Comparison of ENCODE assay signal across 20 cellular contexts in the genomic region with DNA sequence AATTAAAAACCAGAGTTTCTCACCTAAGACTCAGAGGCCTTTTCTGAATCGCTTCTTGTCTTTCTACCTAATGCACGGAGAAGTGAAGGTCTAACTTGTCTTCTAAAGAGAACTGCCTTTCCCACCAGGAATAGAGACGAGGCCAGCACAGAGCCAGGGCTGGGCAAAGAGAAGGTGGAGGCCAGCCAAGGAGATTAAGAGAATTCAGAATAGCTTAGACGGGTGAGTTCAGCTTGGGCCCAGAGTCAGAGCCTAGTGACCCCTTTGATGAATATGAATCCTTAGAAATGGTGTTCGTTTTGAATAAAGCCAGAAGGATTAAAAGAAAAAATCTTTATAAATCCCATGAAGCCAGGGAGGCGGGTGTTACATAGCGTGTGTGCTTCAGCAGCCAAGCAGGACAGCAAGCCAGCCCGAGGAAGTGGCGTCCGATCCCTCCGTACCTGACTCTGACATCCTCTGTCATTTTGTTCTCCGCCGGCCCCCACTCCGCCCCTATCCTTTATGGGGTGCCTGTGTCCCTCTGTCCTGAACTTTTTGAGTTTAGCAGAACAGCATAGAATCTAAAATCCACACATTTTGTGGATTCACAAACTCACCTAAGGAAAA. TPM values are rescaled to one million over a fixed set of nuclear protein-coding genes. Genes with fewer than 3 reads are reported as not detected.
DNase-seq lines count a peak whose midpoint lies in the region; ATAC-seq and TF ChIP-seq lines count a peak whose summit lies in the region.
"Had no signal": no experiment of that assay in that cellular context is flagged by ENCODE, and none has a peak within 500 bp of the region (broad histone marks: within the 10 kb centered on the region; RNA-seq: fewer than 3 reads in every experiment).

No MANE protein-coding gene starts in this region.

- H3K4me3 ChIP-seq in retinal pigment epithelial cell (ENCODE audit: low read length) = no peak overlapping the region
- H3K4me3 ChIP-seq: BLaER1, GM12878, GM23338 had no signal

- intact Hi-C loops in Right ventricle myocardium superior (cut with DNase I) (no loop called here), cardiac septum (cut with DNase I) (no loop called here), left ventricle myocardium superior (cut with micrococcal nuclease) (no loop called here)

- ATAC-seq in Right ventricle myocardium superior (ENCODE audit: poor library complexity) (peak; percentile 55), left ventricle myocardium superior (peak; percentile 62), GM18867 (IDR thresholded peaks at IDR 0.05; ENCODE audit: unreplicated experiment) (no peak)
- ATAC-seq: CD8-positive, alpha-beta T cell; GM12878; GM23338; HCT116 had no signal

- TF ChIP-seq CTCF in retinal pigment epithelial cell (conservative IDR thresholded peaks at IDR 0.05; ENCODE audit: low read depth, low read length) = no peak

- DNase-seq in Right ventricle myocardium superior (no peak), cardiac septum (ENCODE audit: low spot score) (no peak), left ventricle myocardium superior (peak; percentile 38), mesenteric fat pad (ENCODE audit: low spot score) (peak; percentile 43), retinal pigment epithelial cell (ENCODE audit: low read depth) (peak; percentile 51)
- no peak for DNase-seq in activated CD4-positive, CD25-positive, alpha-beta regulatory T cell treated with anti-CD3 and anti-CD28 coated beads, Interleukin-2, amount 50 U/mL, for 72 hours
- DNase-seq: Caco-2; CD4-positive, CD25-positive, alpha-beta regulatory T cell; CD8-positive, alpha-beta T cell; DMS79; EL; GDM1; H9 had no signal

RNA-seq across cellular contexts. Expression of a gene that starts 7.4 kb away (rescaled TPM):
- total RNA-seq in Right ventricle myocardium superior (not detected), cardiac septum (not detected), left ventricle myocardium superior (not detected), mesenteric fat pad (not detected)
- total RNA-seq: B cell; Caco-2; CD4-positive, CD25-positive, alpha-beta regulatory T cell; CD8-positive, alpha-beta T cell; GM12878; GM23338; H4; H9 had no signal

RNA-seq across cellular contexts. Expression of a gene that starts 11.3 kb away (rescaled TPM):
- total RNA-seq in Right ventricle myocardium superior = 0.11 TPM
- total RNA-seq in cardiac septum = 0.05 TPM
- total RNA-seq in left ventricle myocardium superior = 0.35 TPM
- total RNA-seq in mesenteric fat pad = 6.7 TPM
- total RNA-seq: B cell; Caco-2; CD4-positive, CD25-positive, alpha-beta regulatory T cell; CD8-positive, alpha-beta T cell; GM12878; GM23338; H9 had no signal

RNA-seq across cellular contexts. Expression of a gene that starts 23.0 kb away (rescaled TPM):
- total RNA-seq in Right ventricle myocardium superior (71.6 TPM), cardiac septum (0.89 TPM), left ventricle myocardium superior (166 TPM), mesenteric fat pad (not detected)
- total RNA-seq: B cell; Caco-2; CD4-positive, CD25-positive, alpha-beta regulatory T cell; CD8-positive, alpha-beta T cell; GM12878; GM23338; H4; H9 had no signal

Comparison
In these comparisons a context has a peak if more than half of its experiments do, and no peak if none do; other contexts are left out.
1. DNase-seq: peak in left ventricle myocardium superior (single experiment), mesenteric fat pad (single experiment) and retinal pigment epithelial cell (single experiment); none in Right ventricle myocardium superior (single experiment), cardiac septum (single experiment) and activated CD4-positive, CD25-positive, alpha-beta regulatory T cell treated with anti-CD3 and anti-CD28 coated beads, Interleukin-2, amount 50 U/mL, for 72 hours (single experiment).
2. RNA of a gene that starts 23.0 kb away (total RNA-seq): 166 TPM in left ventricle myocardium superior (single experiment) and 71.6 TPM in Right ventricle myocardium superior (single experiment); 0.89 TPM in cardiac septum (single experiment) and not detected in mesenteric fat pad (single experiment); every median in the first group is over 10 times any median in the second.